In genomic region chr1:205269711-205270110, GRCh38 we compare ENCODE assay signal across 17 cellular contexts. TPM values are rescaled to one million over a fixed set of nuclear protein-coding genes. Genes with fewer than 3 reads are reported as not detected.
A peak's percentile ranks its signal among the peaks of the same experiment; 100 is the strongest.
DNase-seq lines count a peak whose midpoint lies in the region; ATAC-seq and TF ChIP-seq lines count a peak whose summit lies in the region.
"Had no signal": no experiment of that assay in that cellular context is flagged by ENCODE, and none has a peak within 500 bp of the region (broad histone marks: within the 10 kb centered on the region; RNA-seq: fewer than 3 reads in every experiment).

No MANE protein-coding gene starts in this region.

- no peak overlapping the region for H3K9ac ChIP-seq in skeletal muscle tissue (ENCODE audit: low read depth in 1 of 3, low read length in 3 of 3)
- H3K9ac ChIP-seq: BLaER1, GM23248 had no signal

- TF ChIP-seq EP300 in stomach (IDR thresholded peaks at IDR 0.05): no peak

- TF ChIP-seq POLR2A in stomach (IDR thresholded peaks at IDR 0.05): no peak

- H3K27ac ChIP-seq in angular gyrus (ENCODE audit: low read depth, low read length): peak overlapping the region; percentile 58
- peak overlapping the region; percentile 95 for H3K27ac ChIP-seq in layer of hippocampus (ENCODE audit: low read depth, low read length)
- H3K27ac ChIP-seq in skeletal muscle tissue (ENCODE audit: low read depth, low read length): peak overlapping the region; percentile 87
- H3K27ac ChIP-seq in stomach: no peak overlapping the region
- H3K27ac ChIP-seq: BLaER1, GM23248, HL-60 had no signal

- H3K9me3 ChIP-seq in skeletal muscle tissue (ENCODE audit: control insufficient read depth in 3 of 3, low read length in 3 of 3) (no peaks in the 10 kb centered on the region), stomach (no peaks in the 10 kb centered on the region)
- H3K9me3 ChIP-seq: A549, BLaER1, HAP-1 had no signal

- no peak for ATAC-seq in GM21528 (IDR thresholded peaks at IDR 0.05; ENCODE audit: low FRiP score, unreplicated experiment)
- ATAC-seq: A549; CD8-positive, alpha-beta T cell; K562 had no signal

- H3K27me3 ChIP-seq in layer of hippocampus (ENCODE audit: control insufficient read depth, insufficient read depth, low read length): no peaks in the 10 kb centered on the region
- no peaks in the 10 kb centered on the region for H3K27me3 ChIP-seq in skeletal muscle tissue (ENCODE audit: control insufficient read depth in 3 of 3, insufficient read depth in 3 of 3, low read length in 3 of 3)
- H3K27me3 ChIP-seq in stomach: no peaks in the 10 kb centered on the region

- no peak for TF ChIP-seq CTCF in stomach (IDR thresholded peaks at IDR 0.05)

- DNase-seq in stomach: no peak
- no peak for DNase-seq in NCI-H82 treated with DMSO at 0.1 percent for 48 hours (lab: John Stamatoyannopoulos, UW; ENCODE audit: unreplicated experiment)
- DNase-seq in NCI-H146 (lab: John Stamatoyannopoulos, UW): no peak
- DNase-seq: Calu3; CD8-positive, alpha-beta T cell; DMS79 treated with DMSO at 0.1 percent for 48 hours; GF-D8; GM23248 had no signal

- H3K36me3 ChIP-seq in skeletal muscle tissue (ENCODE audit: control insufficient read depth in 3 of 3, insufficient read depth in 3 of 3, low read length in 3 of 3): peaks cover 19 to 28% (median 23%) of the 10 kb centered on the region in 3 donors
- H3K36me3 ChIP-seq in stomach: peaks cover 0 to 26% (median 11%) of the 10 kb centered on the region in 4 donors
- H3K36me3 ChIP-seq: BLaER1, HAP-1 had no signal

- WGBS in stomach, 5 donors: 86 to 98% (median 91%) methylated on average over 6 to 8 of the region's 8 CpGs

- H3K4me3 ChIP-seq in skeletal muscle tissue (ENCODE audit: low read length in 3 of 3) (no peak overlapping the region), stomach (no peak overlapping the region)
- H3K4me3 ChIP-seq: A549, BLaER1, GM23248, HAP-1, K562 had no signal

- intact Hi-C loops in stomach (cut with DNase I; ENCODE audit: low total_unique reads): no loop called here

- peaks cover 33 to 65% (median 48%) of the 10 kb centered on the region in 3 donors for H3K4me1 ChIP-seq in skeletal muscle tissue (ENCODE audit: control insufficient read depth in 3 of 3, insufficient read depth in 3 of 3, low read length in 3 of 3)
- peaks cover 8 to 47% (median 30%) of the 10 kb centered on the region in 4 donors for H3K4me1 ChIP-seq in stomach

RNA-seq across cellular contexts. Expression of gene TMCC2, which starts 42.0 kb away (rescaled TPM):
- 15.1 TPM for total RNA-seq in skeletal muscle tissue
- total RNA-seq in stomach: 1 to 10 TPM in 2 of 5 donors, under 1 TPM in 1, not detected in 2; 0.45 to 3.1 (median 1.4) TPM
- 1 to 10 TPM in 2 of 3 donors, under 1 TPM in 1; 0.78 to 1.8 (median 1.5) TPM for polyA plus RNA-seq in stomach

RNA-seq across cellular contexts. Expression of gene NUAK2, which starts 51.8 kb away (rescaled TPM):
- total RNA-seq in skeletal muscle tissue: 1.0 TPM
- 10 to 100 TPM in 1 of 5 donors, 1 to 10 TPM in 3, under 1 TPM in 1; 0.58 to 16.5 (median 3.1) TPM for total RNA-seq in stomach
- polyA plus RNA-seq in stomach: 1 to 10 TPM; 1.2 to 2.7 (median 1.3) TPM

RNA-seq across cellular contexts. Expression of gene DSTYK, which starts 58.2 kb away (rescaled TPM):
- total RNA-seq in skeletal muscle tissue (10.4 TPM), stomach (10 to 100 TPM in 1 of 5 donors, 1 to 10 TPM in 4; 2.9 to 15.2 (median 5.8) TPM)
- polyA plus RNA-seq in stomach: 1 to 10 TPM; 2.4 to 3.3 (median 2.4) TPM

Comparison
In these comparisons a context has a peak if more than half of its experiments do, and no peak if none do; other contexts are left out.
1. H3K27ac ChIP-seq: peak in angular gyrus (single experiment), layer of hippocampus (single experiment) and skeletal muscle tissue (single experiment); none in stomach (0 of 5).